ENCODE assay signal across 8 cellular contexts in the genomic region with DNA sequence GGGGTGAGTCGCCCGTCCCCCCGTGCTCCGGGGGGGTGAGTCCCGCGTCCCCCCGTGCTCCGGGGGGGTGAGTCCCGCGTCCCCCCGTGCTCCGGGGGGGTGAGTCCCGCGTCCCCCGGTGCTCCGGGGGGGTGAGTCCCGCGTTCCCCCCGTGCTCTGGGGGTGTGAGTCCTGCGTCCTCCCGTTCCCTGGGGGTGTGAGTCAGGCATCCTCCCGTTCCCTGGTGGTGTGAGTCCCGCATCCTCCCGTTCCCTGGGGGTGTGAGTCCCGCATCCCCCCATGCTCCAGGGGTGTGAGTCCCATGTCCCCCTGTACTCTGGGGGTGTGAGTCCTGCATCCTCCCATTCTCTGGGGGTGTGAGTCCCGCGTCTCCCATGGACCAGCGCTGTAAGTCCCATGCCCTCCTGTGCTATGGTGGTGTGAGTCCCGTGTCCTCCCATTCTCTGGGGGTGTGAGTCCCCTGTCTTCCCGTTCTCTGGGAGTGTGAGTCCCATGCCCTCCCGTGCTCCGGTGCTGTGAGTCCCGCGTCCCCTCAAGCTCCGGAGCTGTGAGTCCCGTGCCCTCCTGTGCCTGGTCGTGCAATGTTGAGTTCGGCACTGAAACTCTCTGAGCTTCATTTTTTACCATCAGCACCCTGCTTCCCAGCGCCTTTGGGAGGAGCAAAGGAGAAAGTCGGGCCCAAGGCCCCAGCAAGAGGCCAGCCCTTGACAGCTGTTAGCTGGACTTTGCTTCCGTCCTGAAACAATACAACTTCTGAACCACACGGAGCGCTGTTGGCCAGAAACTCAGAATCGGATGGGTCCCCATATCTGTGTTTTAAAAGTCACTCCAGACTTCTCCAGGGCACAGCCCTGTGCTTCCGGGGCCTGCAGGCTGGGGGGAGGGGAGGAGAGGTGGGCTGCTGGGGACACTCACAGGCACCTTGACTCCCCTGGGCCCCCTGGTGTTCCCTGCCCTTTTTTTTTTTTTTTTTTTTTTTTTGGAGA. TPM values are rescaled to one million over a fixed set of nuclear protein-coding genes. Genes with fewer than 3 reads are reported as not detected.
DNase-seq lines count a peak whose midpoint lies in the region; ATAC-seq and TF ChIP-seq lines count a peak whose summit lies in the region.

No MANE protein-coding gene starts in this region.

- no peak overlapping the region for H3K4me3 Mint-ChIP-seq in CD4-positive, alpha-beta T cell
- no peak overlapping the region for H3K4me3 Mint-ChIP-seq in HFFc6
- peak overlapping the region; percentile 31 for H3K4me3 Mint-ChIP-seq in endothelial cell (ENCODE audit: unreplicated experiment)

- no peaks in the 10 kb centered on the region for H3K9me3 ChIP-seq in CD4-positive, alpha-beta T cell (ENCODE audit: control insufficient read depth, low read length)
- H3K9me3 ChIP-seq in PC-3 (ENCODE audit: low read length) (no peaks in the 10 kb centered on the region), mucosa of descending colon (no peaks in the 10 kb centered on the region)

- no peaks in the 10 kb centered on the region for H3F3A ChIP-seq in PC-3 (ENCODE audit: low read length, unreplicated experiment)

- H3K4me1 Mint-ChIP-seq in CD4-positive, alpha-beta T cell (ENCODE audit: low read depth) = peaks cover 3% of the 10 kb centered on the region
- peaks cover 6% of the 10 kb centered on the region for H3K4me1 Mint-ChIP-seq in HFFc6 (ENCODE audit: low read depth)
- no peaks in the 10 kb centered on the region for H3K4me1 Mint-ChIP-seq in endothelial cell (ENCODE audit: unreplicated experiment)

- TF ChIP-seq CTCF in CD4-positive, alpha-beta T cell (IDR thresholded peaks at IDR 0.05) = no peak
- TF ChIP-seq CTCF in HFFc6 (IDR thresholded peaks at IDR 0.05) = peak; percentile 65
- peak; percentile 55 for TF ChIP-seq CTCF in PC-3 (conservative IDR thresholded peaks at IDR 0.05; ENCODE audit: low read depth, low read length)
- TF ChIP-seq CTCF in endothelial cell (IDR thresholded peaks at IDR 0.05; ENCODE audit: unreplicated experiment) = peak; percentile 44
- peak; percentile 31 for TF ChIP-seq CTCF in mucosa of descending colon (IDR thresholded peaks at IDR 0.05)

- no peaks in the 10 kb centered on the region for H3K79me2 ChIP-seq in PC-3 (ENCODE audit: low read length)

- H3K4me1 ChIP-seq in PC-3 (ENCODE audit: insufficient read depth, low read length) (no peaks in the 10 kb centered on the region; the same call in 1 of the 2 replicates), mucosa of descending colon (ENCODE audit: low read depth) (peaks cover 5% of the 10 kb centered on the region)

- H3K4me3 ChIP-seq in PC-3 (ENCODE audit: low read length) (no peak overlapping the region), mucosa of descending colon (no peak overlapping the region)

- DNase-seq in CD4-positive, alpha-beta T cell = no peak
- DNase-seq in HFFc6 (peak; percentile 28), PC-3 (peak; percentile 57), endothelial cell (ENCODE audit: low spot score) (peak; percentile 38), mucosa of descending colon (peak; percentile 81 to 93 (median 87))
- DNase-seq in central memory CD4-positive, alpha-beta T cell = no peak

- no peak overlapping the region for H2AFZ ChIP-seq in PC-3 (ENCODE audit: low read length)

- ATAC-seq in CD4-positive, alpha-beta T cell (ENCODE audit: poor library complexity) = peak; percentile 39
- ATAC-seq in PC-3 = peak; percentile 61
- peak; percentile 91 for ATAC-seq in mucosa of descending colon
- ATAC-seq in HG03108 (IDR thresholded peaks at IDR 0.05; ENCODE audit: unreplicated experiment) = no peak
- ATAC-seq in GM21360 (IDR thresholded peaks at IDR 0.05; ENCODE audit: unreplicated experiment) = no peak

- intact Hi-C loops in CD4-positive, alpha-beta T cell (cut with DNase I, micrococcal nuclease) = no loop called here
- intact Hi-C loops in PC-3 (cut with micrococcal nuclease) = no loop called here
- intact Hi-C loops in mucosa of descending colon (cut with DNase I, micrococcal nuclease) = no loop called here

- no peak overlapping the region for H3K9ac ChIP-seq in PC-3 (ENCODE audit: low read length)

- CTCF ChIA-PET in CD4-positive, alpha-beta T cell (lab: Charles Lee) = interaction anchor here (0.7 kb wide), 1 partner anchor 19 kb away, joined by 3 read pairs; no protein-coding TSS in a partner anchor
- CTCF ChIA-PET in PC-3 (lab: Charles Lee) = no interaction called here

- H3K9me3 Mint-ChIP-seq in CD4-positive, alpha-beta T cell = no peaks in the 10 kb centered on the region
- H3K9me3 Mint-ChIP-seq in HFFc6 = peaks cover 5% of the 10 kb centered on the region; the same call in 1 of the 2 replicates
- H3K9me3 Mint-ChIP-seq in endothelial cell (ENCODE audit: unreplicated experiment) = no peaks in the 10 kb centered on the region

- H3K9me2 ChIP-seq in PC-3 (replicated peaks; ENCODE audit: low read length) = no peaks in the 10 kb centered on the region

- no peak overlapping the region for H3K27ac Mint-ChIP-seq in CD4-positive, alpha-beta T cell
- H3K27ac Mint-ChIP-seq in HFFc6 (no peak overlapping the region), endothelial cell (ENCODE audit: unreplicated experiment) (no peak overlapping the region)

- no peak overlapping the region for H3K4me2 ChIP-seq in PC-3 (ENCODE audit: low read length)

- no peak overlapping the region for H3K27ac ChIP-seq in CD4-positive, alpha-beta T cell (ENCODE audit: low read depth, low read length)
- no peak overlapping the region for H3K27ac ChIP-seq in PC-3 (ENCODE audit: low read length)

- H3K36me3 Mint-ChIP-seq in CD4-positive, alpha-beta T cell (ENCODE audit: low read depth) = no peaks in the 10 kb centered on the region
- no peaks in the 10 kb centered on the region for H3K36me3 Mint-ChIP-seq in HFFc6 (ENCODE audit: low read depth)
- H3K36me3 Mint-ChIP-seq in endothelial cell (ENCODE audit: low read depth, unreplicated experiment) = no peaks in the 10 kb centered on the region

- H3K27me3 Mint-ChIP-seq in CD4-positive, alpha-beta T cell = peaks cover 11% of the 10 kb centered on the region
- H3K27me3 Mint-ChIP-seq in HFFc6 (ENCODE audit: insufficient read depth) (peaks cover 35% of the 10 kb centered on the region), endothelial cell (ENCODE audit: unreplicated experiment) (peaks cover 8% of the 10 kb centered on the region)

- H3K36me3 ChIP-seq in PC-3 (ENCODE audit: low read depth, low read length) (no peaks in the 10 kb centered on the region), mucosa of descending colon (ENCODE audit: low read depth) (no peaks in the 10 kb centered on the region)

- no TSS peak for BruUV-seq in PC-3 (replicated peaks; lab: Mats Ljungman, UMichigan)

- H4K20me1 ChIP-seq in PC-3 (ENCODE audit: low read length) = no peaks in the 10 kb centered on the region

- POLR2A ChIA-PET in CD4-positive, alpha-beta T cell (lab: Charles Lee) = no interaction called here
- POLR2A ChIA-PET in PC-3 (lab: Charles Lee; ENCODE audit: unreplicated experiment) = interaction anchor here (0.6 kb wide), 1 partner anchor 150 kb away, joined by 3 read pairs; no protein-coding TSS in a partner anchor

- peaks cover 3% of the 10 kb centered on the region for H3K27me3 ChIP-seq in CD4-positive, alpha-beta T cell (ENCODE audit: control insufficient read depth, insufficient read depth, low read length)
- H3K27me3 ChIP-seq in PC-3 (ENCODE audit: low read length) = no peaks in the 10 kb centered on the region

RNA-seq across cellular contexts. Expression of a gene that starts 11.5 kb away (rescaled TPM):
- 10 to 100 TPM; 92.6 to 93.7 TPM for total RNA-seq in CD4-positive, alpha-beta T cell
- total RNA-seq in HFFc6 (2021; fragmentation: NEBNext Ultra II Directional; extraction: Animal tissue kit (Norgen Biotek cat#: 25700)) = 10 to 100 TPM; 37.9 to 49.3 (median 42.8) TPM
- 11.8 and 24.5 TPM in 2 replicates for total RNA-seq in PC-3 (2014; rRNA removed)
- 49.3 TPM for total RNA-seq in endothelial cell (ENCODE audit: unreplicated experiment)
- total RNA-seq in mucosa of descending colon = 10 to 100 TPM; 37.4 to 54.8 (median 48.1) TPM

Comparison
In these comparisons a context has a peak if more than half of its experiments do, and no peak if none do; other contexts are left out.
1. ATAC-seq: peak in CD4-positive, alpha-beta T cell (single experiment), PC-3 (single experiment) and mucosa of descending colon (single experiment); none in HG03108 (single experiment) and GM21360 (single experiment).
2. DNase-seq: peak in HFFc6 (single experiment), PC-3 (single experiment), endothelial cell (single experiment) and mucosa of descending colon (3 of 3); none in CD4-positive, alpha-beta T cell (0 of 10) and central memory CD4-positive, alpha-beta T cell (single experiment).